Comparison of ENCODE assay signal across 8 cellular contexts in genomic region chr1:96362623-96363022, GRCh38.
A peak's percentile ranks its signal among the peaks of the same experiment; 100 is the strongest.
DNase-seq lines count a peak whose midpoint lies in the region; ATAC-seq and TF ChIP-seq lines count a peak whose summit lies in the region.

No MANE protein-coding gene starts in this region.

- in situ Hi-C loops in transverse colon (cut with MboI; ENCODE audit: low pct_ligation_motif_present in 1 of 4, low pct_unique_long_range_greater_than_20kb in 1 of 4, low sequenced_read_pairs in 3 of 4) = no loop called here

- no peaks in the 10 kb centered on the region for H4K20me1 ChIP-seq in neural progenitor cell (ENCODE audit: low read depth)

- H3K27me3 Mint-ChIP-seq in neural progenitor cell (ENCODE audit: insufficient read depth, low read depth) = peaks cover 2% of the 10 kb centered on the region

- peaks cover 2% of the 10 kb centered on the region for H3K9me3 Mint-ChIP-seq in neural progenitor cell

- no peaks in the 10 kb centered on the region for H3K36me3 Mint-ChIP-seq in neural progenitor cell

- H3K4me1 ChIP-seq in neural progenitor cell (no peaks in the 10 kb centered on the region), transverse colon (no peaks in the 10 kb centered on the region)

- no peak overlapping the region for H3K4me3 Mint-ChIP-seq in neural progenitor cell

- H3K9me3 ChIP-seq in neural progenitor cell (ENCODE audit: low read depth) (no peaks in the 10 kb centered on the region), transverse colon (no peaks in the 10 kb centered on the region)

- intact Hi-C loops in transverse colon (cut with DNase I; ENCODE audit: low total_unique reads) = no loop called here

- H3K27ac ChIP-seq in neural progenitor cell (no peak overlapping the region), transverse colon (no peak overlapping the region)

- DNase-seq in ELR (ENCODE audit: low read depth) (peak; percentile 99), SIG-M5 (lab: John Stamatoyannopoulos, UW) (peak; percentile 86), glomerular endothelial cell (ENCODE audit: extremely low read depth, low read depth, low spot score) (peak; percentile 72), neural progenitor cell (ENCODE audit: low spot score) (no peak), iPS-NIHi7 (ENCODE audit: extremely low spot score) (no peak), NCI-H1105 treated with DMSO at 0.1 percent for 48 hours (lab: John Stamatoyannopoulos, UW) (no peak), transverse colon (no peak)

- H3K4me2 ChIP-seq in neural progenitor cell = no peak overlapping the region

- no peak overlapping the region for H3K27ac Mint-ChIP-seq in neural progenitor cell

- H2AFZ ChIP-seq in neural progenitor cell (replicated peaks) = no peak overlapping the region

- TF ChIP-seq EP300 in transverse colon (IDR thresholded peaks at IDR 0.05; ENCODE audit: low read depth) = no peak

- no peak overlapping the region for H3K4me3 ChIP-seq in neural progenitor cell
- H3K4me3 ChIP-seq in transverse colon = no peak overlapping the region

- ATAC-seq in HG02884 (IDR thresholded peaks at IDR 0.05; ENCODE audit: unreplicated experiment) = peak; percentile 48

- H3K9ac ChIP-seq in neural progenitor cell = no peak overlapping the region

- TF ChIP-seq POLR2A in transverse colon (IDR thresholded peaks at IDR 0.05) = no peak

- no peak for TF ChIP-seq CTCF in neural progenitor cell (IDR thresholded peaks at IDR 0.05)
- no peak for TF ChIP-seq CTCF in transverse colon (IDR thresholded peaks at IDR 0.05)

- H3K27me3 ChIP-seq in neural progenitor cell (no peaks in the 10 kb centered on the region), transverse colon (no peaks in the 10 kb centered on the region)

- H3F3A ChIP-seq in neural progenitor cell (ENCODE audit: low read depth) = no peaks in the 10 kb centered on the region

- no peaks in the 10 kb centered on the region for H3K36me3 ChIP-seq in neural progenitor cell
- no peaks in the 10 kb centered on the region for H3K36me3 ChIP-seq in transverse colon

- H3K79me2 ChIP-seq in neural progenitor cell (ENCODE audit: low read depth) = no peaks in the 10 kb centered on the region

- H3K4me1 Mint-ChIP-seq in neural progenitor cell = peaks cover 6% of the 10 kb centered on the region

Comparison
In these comparisons a context has a peak if more than half of its experiments do, and no peak if none do; other contexts are left out.
1. DNase-seq: peak in ELR (single experiment), SIG-M5 (single experiment) and glomerular endothelial cell (single experiment); none in neural progenitor cell (single experiment), iPS-NIHi7 (single experiment), NCI-H1105 treated with DMSO at 0.1 percent for 48 hours (single experiment) and transverse colon (single experiment).